Comparison of ENCODE assay signal across 2 cellular contexts in genomic region chr22:36015155-36015805, GRCh38.
TF ChIP-seq lines count a peak whose summit lies in the region.

No MANE protein-coding gene starts in this region.

TF ChIP-seq in SK-N-SH, 30 proteins besides CTCF, POLR2A, EP300 and RAD21:
- TF ChIP-seq MEF2A (IDR thresholded peaks at IDR 0.05; ENCODE audit: borderline replicate concordance, low read depth), result no peak
- TF ChIP-seq IRF3 (IDR thresholded peaks at IDR 0.05; ENCODE audit: low read depth, low read length), result no peak
- TF ChIP-seq TEAD4 (IDR thresholded peaks at IDR 0.05; ENCODE audit: borderline replicate concordance, insufficient read depth), result no peak
- TF ChIP-seq CHD2 (IDR thresholded peaks at IDR 0.05; ENCODE audit: low read length, partially characterized antibody), result no peak
- TF ChIP-seq FOXJ3 (CRISPR knock-in tag; IDR thresholded peaks at IDR 0.05), result no peak
- no peak for TF ChIP-seq YY1 (IDR thresholded peaks at IDR 0.05; ENCODE audit: low read depth)
- no peak for TF ChIP-seq USF2 (IDR thresholded peaks at IDR 0.05; ENCODE audit: borderline replicate concordance, low read depth, low read length)
TF ChIP-seq in SK-N-SH: peak in this region for 0.

TF ChIP-seq in SK-N-SH treated with all-trans-retinoic acid at 6 μM for 48 hours, 23 proteins besides CTCF, POLR2A, EP300 and RAD21:
- TF ChIP-seq CREB5 (CRISPR knock-in tag; IDR thresholded peaks at IDR 0.05; ENCODE audit: low read depth), result no peak
- no peak for TF ChIP-seq ESRRG (CRISPR knock-in tag; IDR thresholded peaks at IDR 0.05)
- TF ChIP-seq BACH2 (CRISPR knock-in tag; IDR thresholded peaks at IDR 0.05; ENCODE audit: borderline replicate concordance), result no peak
- no peak for TF ChIP-seq POU6F1 (CRISPR knock-in tag; IDR thresholded peaks at IDR 0.05; ENCODE audit: borderline replicate concordance, low read depth)
- TF ChIP-seq PPARA (CRISPR knock-in tag; IDR thresholded peaks at IDR 0.05; ENCODE audit: borderline replicate concordance), result no peak
- TF ChIP-seq ISL1 (CRISPR knock-in tag; IDR thresholded peaks at IDR 0.05), result no peak
- TF ChIP-seq ARNTL (CRISPR knock-in tag; IDR thresholded peaks at IDR 0.05; ENCODE audit: borderline replicate concordance, low read depth), result no peak
- no peak for TF ChIP-seq TCF4 (CRISPR knock-in tag; IDR thresholded peaks at IDR 0.05; ENCODE audit: borderline replicate concordance)
- TF ChIP-seq GLIS3 (CRISPR knock-in tag; IDR thresholded peaks at IDR 0.05), result no peak
- no peak for TF ChIP-seq TSHZ2 (CRISPR knock-in tag; IDR thresholded peaks at IDR 0.05)
- no peak for TF ChIP-seq ZNF565 (CRISPR knock-in tag; conservative IDR thresholded peaks at IDR 0.05; ENCODE audit: low read depth)
- no peak for TF ChIP-seq TOX (CRISPR knock-in tag; IDR thresholded peaks at IDR 0.05; ENCODE audit: borderline replicate concordance)
- TF ChIP-seq ZFP3 (CRISPR knock-in tag; IDR thresholded peaks at IDR 0.05), result no peak
